In the genomic region with DNA sequence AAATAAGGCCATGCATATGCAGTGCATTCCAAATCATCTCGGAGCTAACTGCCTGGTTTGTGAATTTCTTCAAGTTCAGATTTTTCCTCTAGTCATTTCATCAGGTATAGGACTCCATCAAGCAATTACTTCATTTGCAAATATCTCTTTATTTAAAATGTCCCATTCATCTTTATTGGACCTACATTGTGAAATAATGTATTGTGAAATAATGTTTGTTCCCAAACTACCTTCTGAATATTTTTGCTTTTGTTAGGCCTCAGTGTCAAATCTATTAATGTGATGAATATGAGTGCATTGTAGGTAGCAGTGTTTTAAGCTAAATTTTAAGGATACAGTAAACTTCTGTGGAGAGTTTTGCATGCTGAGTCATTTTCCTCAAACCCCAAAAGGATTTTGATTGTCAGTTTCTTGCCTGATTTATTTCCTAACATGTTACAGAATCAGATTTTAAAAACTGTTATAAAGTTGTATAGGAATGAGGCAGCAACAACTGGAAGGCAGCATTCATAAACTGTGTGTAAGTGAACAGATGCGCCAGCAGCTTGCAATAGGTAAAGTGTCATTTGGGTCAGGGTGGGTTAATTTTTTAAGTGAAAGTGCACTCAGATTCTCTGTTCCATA, we compare ENCODE assay signal across 16 cellular contexts.
"Had no signal": no experiment of that assay in that cellular context is flagged by ENCODE, and none has a peak within 500 bp of the region (broad histone marks: within the 10 kb centered on the region; RNA-seq: fewer than 3 reads in every experiment).

No MANE protein-coding gene starts in this region.

- H3K27ac Mint-ChIP-seq: activated CD4-positive, alpha-beta T cell treated with anti-CD3 and anti-CD28 coated beads, Interleukin-2, amount 10 ng/mL, durations not matched to agents 7 days and 5 days; activated naive CD8-positive, alpha-beta T cell treated with anti-CD3 and anti-CD28 coated beads, Interleukin-2, amount 10 ng/mL, durations not matched to agents 7 days and 5 days; effector memory CD8-positive, alpha-beta T cell; natural killer cell treated with Interleukin-12 subunit alpha and Interleukin-12 subunit beta and Interleukin-15 and Interleukin-18, amount 100 ng/mL, for 72 hours; stimulated activated naive B cell treated with anti-CD40 and anti-IgM and Interleukin-4, amounts not matched to agents 10 μg/mL and 1 μg/mL and 100 μg/mL, for 72 hours had no signal

- H3K4me3 Mint-ChIP-seq: activated CD4-positive, alpha-beta T cell treated with anti-CD3 and anti-CD28 coated beads, Interleukin-2, amount 10 ng/mL, durations not matched to agents 7 days and 5 days; activated naive CD8-positive, alpha-beta T cell treated with anti-CD3 and anti-CD28 coated beads, Interleukin-2, amount 10 ng/mL, durations not matched to agents 7 days and 5 days; effector memory CD8-positive, alpha-beta T cell; natural killer cell treated with Interleukin-12 subunit alpha and Interleukin-12 subunit beta and Interleukin-15 and Interleukin-18, amount 100 ng/mL, for 72 hours; stimulated activated naive B cell treated with anti-CD40 and anti-IgM and Interleukin-4, amounts not matched to agents 10 μg/mL and 1 μg/mL and 100 μg/mL, for 72 hours had no signal

- H3K9me3 Mint-ChIP-seq: activated CD4-positive, alpha-beta T cell treated with anti-CD3 and anti-CD28 coated beads, Interleukin-2, amount 10 ng/mL, durations not matched to agents 7 days and 5 days had no signal

- H3K36me3 Mint-ChIP-seq: activated naive CD8-positive, alpha-beta T cell treated with anti-CD3 and anti-CD28 coated beads, Interleukin-2, amount 10 ng/mL, durations not matched to agents 7 days and 5 days; natural killer cell treated with Interleukin-12 subunit alpha and Interleukin-12 subunit beta and Interleukin-15 and Interleukin-18, amount 100 ng/mL, for 72 hours; stimulated activated naive B cell treated with anti-CD40 and anti-IgM and Interleukin-4, amounts not matched to agents 10 μg/mL and 1 μg/mL and 100 μg/mL, for 72 hours had no signal

- DNase-seq: activated CD4-positive, alpha-beta T cell treated with anti-CD3 and anti-CD28 coated beads, Interleukin-2, amount 10 ng/mL, durations not matched to agents 7 days and 5 days; activated CD8-positive, alpha-beta memory T cell treated with anti-CD3 and anti-CD28 coated beads for 24 hours; activated naive CD8-positive, alpha-beta T cell treated with anti-CD3 and anti-CD28 coated beads, Interleukin-2, amount 10 ng/mL, durations not matched to agents 7 days and 5 days; dermis blood vessel endothelial cell; effector memory CD8-positive, alpha-beta T cell; erythroblast; hippocampal formation; kidney glomerular epithelial cell; mesenchymal stem cell; stimulated activated CD4-positive, alpha-beta T cell treated with anti-CD3 and anti-CD28 coated beads, Interleukin-2, amount 100 ng/mL, for 48 hours; stimulated activated naive B cell treated with anti-CD40 and anti-IgM and Interleukin-4, amounts not matched to agents 10 μg/mL and 1 μg/mL and 100 μg/mL, for 72 hours; T-helper 9 cell; tibial artery had no signal

- H3K4me3 ChIP-seq: ascending aorta, tibial artery, vagina had no signal

- H3K27me3 Mint-ChIP-seq: effector memory CD8-positive, alpha-beta T cell; natural killer cell treated with Interleukin-12 subunit alpha and Interleukin-12 subunit beta and Interleukin-15 and Interleukin-18, amount 100 ng/mL, for 72 hours; stimulated activated naive B cell treated with anti-CD40 and anti-IgM and Interleukin-4, amounts not matched to agents 10 μg/mL and 1 μg/mL and 100 μg/mL, for 72 hours had no signal

- H3K4me1 Mint-ChIP-seq: stimulated activated naive B cell treated with anti-CD40 and anti-IgM and Interleukin-4, amounts not matched to agents 10 μg/mL and 1 μg/mL and 100 μg/mL, for 72 hours had no signal

- ATAC-seq: effector memory CD8-positive, alpha-beta T cell; natural killer cell treated with Interleukin-12 subunit alpha and Interleukin-12 subunit beta and Interleukin-15 and Interleukin-18, amount 100 ng/mL, for 72 hours; stimulated activated naive B cell treated with anti-CD40 and anti-IgM and Interleukin-4, amounts not matched to agents 10 μg/mL and 1 μg/mL and 100 μg/mL, for 72 hours had no signal
